Comparison of ENCODE assay signal across 23 cellular contexts in genomic region chr10:106714734-106715368, GRCh38.
DNase-seq lines count a peak whose midpoint lies in the region; ATAC-seq and TF ChIP-seq lines count a peak whose summit lies in the region.
"Had no signal": no experiment of that assay in that cellular context is flagged by ENCODE, and none has a peak within 500 bp of the region (broad histone marks: within the 10 kb centered on the region; RNA-seq: fewer than 3 reads in every experiment).

No MANE protein-coding gene starts in this region.

- no peaks in the 10 kb centered on the region for H3K4me1 Mint-ChIP-seq in stimulated activated effector memory CD8-positive, alpha-beta T cell treated with anti-CD3 and anti-CD28 coated beads, Interleukin-12 subunit alpha, Interleukin-12 subunit beta, amount 100 ng/mL, for 72 hours
- H3K4me1 Mint-ChIP-seq: CD8-positive, alpha-beta memory T cell had no signal

- H3K9me3 Mint-ChIP-seq in stimulated activated effector memory CD8-positive, alpha-beta T cell treated with anti-CD3 and anti-CD28 coated beads, Interleukin-12 subunit alpha, Interleukin-12 subunit beta, amount 100 ng/mL, for 72 hours: peaks cover 10% of the 10 kb centered on the region

- DNase-seq in MV-4-11 (lab: John Stamatoyannopoulos, UW) (peak; percentile 86), SK-N-DZ (ENCODE audit: low spot score) (peak; percentile 29), midbrain (lab: John Stamatoyannopoulos, UW) (peak; percentile 19), right cardiac atrium (no peak), thyroid gland (no peak)
- DNase-seq in stimulated activated effector memory CD8-positive, alpha-beta T cell treated with anti-CD3 and anti-CD28 coated beads, Interleukin-12 subunit alpha, Interleukin-12 subunit beta, amount 100 ng/mL, for 72 hours (ENCODE audit: low spot score in 2 of 2): no peak
- DNase-seq: CD8-positive, alpha-beta memory T cell; DMS53; GDM1; IMR-90; NCI-H1694; NCI-H2081; NCI-H2171; NCI-H446; NCI-H526; PC-3; RPMI8226; SHP77 had no signal

- no peak overlapping the region for H3K4me3 ChIP-seq in BLaER1 treated with 17β-estradiol and CSF1 and Interleukin-3, amounts not matched to agents 10 nM and 100 nM
- H3K4me3 ChIP-seq in right cardiac atrium (ENCODE audit: low read length) (no peak overlapping the region), thyroid gland (replicated peaks in 1 of 3) (no peak overlapping the region)
- H3K4me3 ChIP-seq: SK-N-MC had no signal

- intact Hi-C loops in right cardiac atrium (cut with DNase I) (loop anchor here in 1 of 4 donors (10.0 kb wide), 1 partner anchor 430 kb away; no protein-coding TSS in a partner anchor), thyroid gland (cut with DNase I) (no loop called here)

- no peaks in the 10 kb centered on the region for H4K20me1 ChIP-seq in BLaER1 treated with 17β-estradiol and CSF1 and Interleukin-3, amounts not matched to agents 10 nM and 100 nM

- H3K27me3 ChIP-seq in BLaER1 treated with 17β-estradiol and CSF1 and Interleukin-3, amounts not matched to agents 10 nM and 100 nM: no peaks in the 10 kb centered on the region
- no peaks in the 10 kb centered on the region for H3K27me3 ChIP-seq in right cardiac atrium (ENCODE audit: control insufficient read depth, insufficient read depth)
- H3K27me3 ChIP-seq in thyroid gland: no peaks in the 10 kb centered on the region

- H3K36me3 ChIP-seq in BLaER1 treated with 17β-estradiol and CSF1 and Interleukin-3, amounts not matched to agents 10 nM and 100 nM: no peaks in the 10 kb centered on the region
- H3K36me3 ChIP-seq in thyroid gland: no peaks in the 10 kb centered on the region

- H3K36me3 Mint-ChIP-seq in stimulated activated effector memory CD8-positive, alpha-beta T cell treated with anti-CD3 and anti-CD28 coated beads, Interleukin-12 subunit alpha, Interleukin-12 subunit beta, amount 100 ng/mL, for 72 hours: no peaks in the 10 kb centered on the region
- H3K36me3 Mint-ChIP-seq: CD8-positive, alpha-beta memory T cell had no signal

- H3K4me1 ChIP-seq in BLaER1 treated with 17β-estradiol and CSF1 and Interleukin-3, amounts not matched to agents 10 nM and 100 nM: peaks cover 10 to 13% (median 11%) of the 10 kb centered on the region in 10 experiments
- no peaks in the 10 kb centered on the region for H3K4me1 ChIP-seq in right cardiac atrium (ENCODE audit: control insufficient read depth, insufficient read depth, low read length)
- H3K4me1 ChIP-seq in thyroid gland: peaks cover 0 to 2% of the 10 kb centered on the region in 2 donors

- H3K9me3 ChIP-seq in BLaER1 treated with 17β-estradiol and CSF1 and Interleukin-3, amounts not matched to agents 10 nM and 100 nM (replicated peaks in 1 of 11): peaks cover 0 to 19% (median 0%) of the 10 kb centered on the region in 11 experiments; a peak in 10 of 22 replicates
- H3K9me3 ChIP-seq in right cardiac atrium (ENCODE audit: control insufficient read depth, low read length): no peaks in the 10 kb centered on the region
- H3K9me3 ChIP-seq in thyroid gland: no peaks in the 10 kb centered on the region

- no peak overlapping the region for H3K27ac Mint-ChIP-seq in stimulated activated effector memory CD8-positive, alpha-beta T cell treated with anti-CD3 and anti-CD28 coated beads, Interleukin-12 subunit alpha, Interleukin-12 subunit beta, amount 100 ng/mL, for 72 hours
- H3K27ac Mint-ChIP-seq: CD8-positive, alpha-beta memory T cell had no signal

- no peak for TF ChIP-seq POLR2A in thyroid gland (IDR thresholded peaks at IDR 0.05)

- H3K4me3 Mint-ChIP-seq in stimulated activated effector memory CD8-positive, alpha-beta T cell treated with anti-CD3 and anti-CD28 coated beads, Interleukin-12 subunit alpha, Interleukin-12 subunit beta, amount 100 ng/mL, for 72 hours: no peak overlapping the region
- H3K4me3 Mint-ChIP-seq: CD8-positive, alpha-beta memory T cell had no signal

- no peak overlapping the region for H3K27ac ChIP-seq in BLaER1 treated with 17β-estradiol and CSF1 and Interleukin-3, amounts not matched to agents 10 nM and 100 nM
- H3K27ac ChIP-seq in right cardiac atrium (ENCODE audit: low read length) (no peak overlapping the region), thyroid gland (no peak overlapping the region)
- H3K27ac ChIP-seq: C4-2B, KMS-11, SK-N-MC had no signal

- no peak overlapping the region for H3K9ac ChIP-seq in BLaER1 treated with 17β-estradiol and CSF1 and Interleukin-3, amounts not matched to agents 10 nM and 100 nM
- H3K9ac ChIP-seq: KMS-11 had no signal

- WGBS in right cardiac atrium: 64% methylated on average over 4 of the region's 4 CpGs
- WGBS in thyroid gland, 2 donors: 69 to 70% methylated on average over 4 of the region's 4 CpGs

- no peak for ATAC-seq in right cardiac atrium
- no peak for ATAC-seq in stimulated activated effector memory CD8-positive, alpha-beta T cell treated with anti-CD3 and anti-CD28 coated beads, Interleukin-12 subunit alpha, Interleukin-12 subunit beta, amount 100 ng/mL, for 72 hours
- no peak for ATAC-seq in activated CD4-positive, CD25-positive, alpha-beta regulatory T cell treated with anti-CD3 and anti-CD28 coated beads, Interleukin-2, amount 50 U/mL, for 24 hours
- ATAC-seq: PC-3 had no signal

- TF ChIP-seq CTCF in thyroid gland (IDR thresholded peaks at IDR 0.05): no peak

- peak overlapping the region; percentile 45 to 72 (median 59) for H3K4me2 ChIP-seq in BLaER1 treated with 17β-estradiol and CSF1 and Interleukin-3, amounts not matched to agents 10 nM and 100 nM
- H3K4me2 ChIP-seq: KMS-11 had no signal

Comparison
In these comparisons a context has a peak if more than half of its experiments do, and no peak if none do; other contexts are left out.
1. DNase-seq: peak in MV-4-11 (single experiment), SK-N-DZ (single experiment) and midbrain (single experiment); none in right cardiac atrium (0 of 3), thyroid gland (0 of 2) and stimulated activated effector memory CD8-positive, alpha-beta T cell treated with anti-CD3 and anti-CD28 coated beads, Interleukin-12 subunit alpha, Interleukin-12 subunit beta, amount 100 ng/mL, for 72 hours (0 of 2).